In the genomic region with DNA sequence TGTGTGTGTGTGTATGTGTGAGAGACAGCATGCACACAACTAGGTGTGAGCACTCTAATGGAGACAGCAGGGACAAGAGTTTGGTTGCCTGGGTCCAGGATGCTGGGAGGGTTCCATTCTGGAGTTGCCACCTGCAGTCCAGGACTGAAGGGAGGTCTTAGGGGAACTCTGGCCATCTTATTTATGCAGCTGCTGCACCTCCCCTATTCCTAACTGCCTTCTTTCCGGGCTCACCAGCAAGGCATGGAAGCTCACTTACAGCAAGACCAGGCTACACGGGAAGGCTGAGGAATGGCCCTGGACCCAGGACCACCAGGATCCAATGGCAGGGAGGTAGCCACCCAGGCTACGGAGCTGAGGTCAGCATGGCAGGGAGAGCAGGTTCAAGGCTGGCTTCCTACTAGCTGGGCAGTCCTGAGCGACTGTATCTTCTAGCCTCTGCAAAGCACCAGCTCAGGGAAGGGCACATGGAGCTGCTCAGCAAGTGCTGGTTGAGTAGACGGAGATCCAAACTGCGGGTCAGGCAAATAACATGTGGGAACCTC, we compare ENCODE assay signal across 19 cellular contexts. TPM values are rescaled to one million over a fixed set of nuclear protein-coding genes. Genes with fewer than 3 reads are reported as not detected.
DNase-seq lines count a peak whose midpoint lies in the region; TF ChIP-seq lines count a peak whose summit lies in the region.
"Had no signal": no experiment of that assay in that cellular context is flagged by ENCODE, and none has a peak within 500 bp of the region (broad histone marks: within the 10 kb centered on the region; RNA-seq: fewer than 3 reads in every experiment).

No MANE protein-coding gene starts in this region.

- no peaks in the 10 kb centered on the region for H3K4me1 ChIP-seq in sigmoid colon
- H3K4me1 ChIP-seq: Caco-2 had no signal

- DNase-seq in caudate nucleus (lab: John Stamatoyannopoulos, UW) (no peak), mesenteric fat pad (ENCODE audit: low spot score) (peak; percentile 72), sigmoid colon (peak; percentile 56), AG08395 (ENCODE audit: low spot score) (no peak), cerebellar cortex (ENCODE audit: low spot score) (no peak), NCI-H2029 (lab: John Stamatoyannopoulos, UW) (no peak)
- DNase-seq in activated CD8-positive, alpha-beta memory T cell treated with anti-CD3 and anti-CD28 coated beads for 24 hours: no peak
- DNase-seq: CD4-positive, CD25-positive, alpha-beta regulatory T cell; CD8-positive, alpha-beta T cell; DMS153; DND-41; GM23248; H7; HCEC 1CT had no signal

- intact Hi-C loops in sigmoid colon (cut with DNase I): no loop called here

- H3K36me3 ChIP-seq in sigmoid colon: no peaks in the 10 kb centered on the region
- H3K36me3 ChIP-seq: BLaER1 had no signal

- TF ChIP-seq CTCF in sigmoid colon (IDR thresholded peaks at IDR 0.05): no peak

- no peak overlapping the region for H3K4me3 ChIP-seq in sigmoid colon
- H3K4me3 ChIP-seq: BLaER1, GM12878, GM23248 had no signal

- no peak for TF ChIP-seq EP300 in sigmoid colon (IDR thresholded peaks at IDR 0.05)

- H3K27me3 ChIP-seq in sigmoid colon: no peaks in the 10 kb centered on the region
- H3K27me3 ChIP-seq: BLaER1 had no signal

- peak overlapping the region; percentile 48 for H3K27ac ChIP-seq in caudate nucleus (ENCODE audit: low read depth, low read length)
- no peak overlapping the region for H3K27ac ChIP-seq in sigmoid colon
- H3K27ac ChIP-seq: BLaER1, C4-2B, GM23248 had no signal

- no peak for TF ChIP-seq POLR2A in sigmoid colon (IDR thresholded peaks at IDR 0.05)

- H3K9me3 ChIP-seq in sigmoid colon: peaks cover 0 to 8% (median 6%) of the 10 kb centered on the region in 4 donors

- 90 to 92% methylated on average over 6 of the region's 6 CpGs for WGBS in sigmoid colon, 2 donors

RNA-seq across cellular contexts. Expression of gene B3GAT1, which starts 42.2 kb away (rescaled TPM):
- 0.32 TPM for total RNA-seq in mesenteric fat pad
- total RNA-seq in sigmoid colon: under 1 TPM in 3 of 4 donors, not detected in 1; 0.16 to 0.28 (median 0.27) TPM
- under 1 TPM in 1 of 3 donors, not detected in 2; 0.63 TPM for polyA plus RNA-seq in sigmoid colon
- total RNA-seq: B cell, GM23248 had no signal
- polyA plus RNA-seq: CD4-positive, CD25-positive, alpha-beta regulatory T cell; GM12878; GM23248 had no signal

Comparison
In these comparisons a context has a peak if more than half of its experiments do, and no peak if none do; other contexts are left out.
1. DNase-seq: peak in mesenteric fat pad (single experiment) and sigmoid colon (single experiment); none in caudate nucleus (0 of 61), AG08395 (single experiment), cerebellar cortex (single experiment), activated CD8-positive, alpha-beta memory T cell treated with anti-CD3 and anti-CD28 coated beads for 24 hours (single experiment) and NCI-H2029 (single experiment).